1 cellular context compared by ENCODE assay signal in genomic region chr12:115354007-115354452, GRCh38.
TF ChIP-seq lines count a peak whose summit lies in the region.

No MANE protein-coding gene starts in this region.

TF ChIP-seq in GM12878, 131 proteins besides CTCF, POLR2A, EP300 and RAD21 (continued from another document):
- TF ChIP-seq CEBPZ (IDR thresholded peaks at IDR 0.05; ENCODE audit: low read depth, low read length) = no peak
TF ChIP-seq in GM12878: peak in this region for 0.
